In genomic region chr10:90088008-90088322, GRCh38 we compare ENCODE assay signal across 14 cellular contexts.
DNase-seq lines count a peak whose midpoint lies in the region; ATAC-seq, FAIRE-seq and TF ChIP-seq lines count a peak whose summit lies in the region.
"Had no signal": no experiment of that assay in that cellular context is flagged by ENCODE, and none has a peak within 500 bp of the region (broad histone marks: within the 10 kb centered on the region; RNA-seq: fewer than 3 reads in every experiment).

No MANE protein-coding gene starts in this region.

- peak overlapping the region; percentile 86 for H3K27ac ChIP-seq in HUES48 (ENCODE audit: low read depth, low read length)
- peak overlapping the region; percentile 87 for H3K27ac ChIP-seq in PC-3 (ENCODE audit: low read length)
- peak overlapping the region; percentile 56 for H3K27ac ChIP-seq in keratinocyte (ENCODE audit: control insufficient read depth, insufficient read depth, low read length)
- no peak overlapping the region for H3K27ac ChIP-seq in neural progenitor cell

- no peaks in the 10 kb centered on the region for H3K9me2 ChIP-seq in PC-3 (replicated peaks; ENCODE audit: low read length)

- no peaks in the 10 kb centered on the region for H3K4me1 Mint-ChIP-seq in Calu3 (ENCODE audit: low read depth, unreplicated experiment)
- H3K4me1 Mint-ChIP-seq in neural progenitor cell: no peaks in the 10 kb centered on the region

- H3K27me3 Mint-ChIP-seq in Calu3 (ENCODE audit: unreplicated experiment): peaks cover 7% of the 10 kb centered on the region
- no peaks in the 10 kb centered on the region for H3K27me3 Mint-ChIP-seq in neural progenitor cell (ENCODE audit: insufficient read depth, low read depth)
- H3K27me3 Mint-ChIP-seq: B cell; CD4-positive, alpha-beta T cell had no signal

- BruUV-seq in Calu3 (replicated peaks; lab: Mats Ljungman, UMichigan) (no TSS peak), PC-3 (replicated peaks; lab: Mats Ljungman, UMichigan) (no TSS peak)

- H3K27ac Mint-ChIP-seq in Calu3 (ENCODE audit: unreplicated experiment): peak overlapping the region; percentile 48
- H3K27ac Mint-ChIP-seq in neural progenitor cell: no peak overlapping the region
- H3K27ac Mint-ChIP-seq: B cell; CD4-positive, alpha-beta T cell had no signal

- TF ChIP-seq CTCF in Calu3 (IDR thresholded peaks at IDR 0.05; ENCODE audit: unreplicated experiment): no peak
- no peak for TF ChIP-seq CTCF in PC-3 (conservative IDR thresholded peaks at IDR 0.05; ENCODE audit: low read depth, low read length)
- TF ChIP-seq CTCF in keratinocyte (optimal IDR thresholded peaks at IDR 0.05 in 1 of 3, IDR thresholded peaks at IDR 0.05 in 1 of 3, conservative IDR thresholded peaks at IDR 0.05 in 1 of 3; ENCODE audit: extremely low read depth in 1 of 3, insufficient read depth in 2 of 3, low read length in 3 of 3): no peak
- TF ChIP-seq CTCF in neural progenitor cell (IDR thresholded peaks at IDR 0.05): no peak

- H3K4me3 Mint-ChIP-seq in Calu3 (ENCODE audit: low read depth, unreplicated experiment) (no peak overlapping the region), neural progenitor cell (no peak overlapping the region)
- H3K4me3 Mint-ChIP-seq: B cell; CD4-positive, alpha-beta T cell had no signal

- H3K27me3 ChIP-seq in HUES48 (ENCODE audit: control insufficient read depth, insufficient read depth, low read length): no peaks in the 10 kb centered on the region
- no peaks in the 10 kb centered on the region for H3K27me3 ChIP-seq in PC-3 (ENCODE audit: low read length)
- no peaks in the 10 kb centered on the region for H3K27me3 ChIP-seq in keratinocyte (ENCODE audit: control insufficient read depth, extremely low read depth, insufficient read depth, low read length)
- no peaks in the 10 kb centered on the region for H3K27me3 ChIP-seq in neural progenitor cell

- no peak overlapping the region for H2AFZ ChIP-seq in PC-3 (ENCODE audit: low read length)
- no peak overlapping the region for H2AFZ ChIP-seq in keratinocyte (ENCODE audit: control insufficient read depth, low read length)
- H2AFZ ChIP-seq in neural progenitor cell (replicated peaks): no peak overlapping the region

- H3F3A ChIP-seq in PC-3 (ENCODE audit: low read length, unreplicated experiment) (no peaks in the 10 kb centered on the region), neural progenitor cell (ENCODE audit: low read depth) (no peaks in the 10 kb centered on the region)

- no peak for FAIRE-seq in keratinocyte (lab: Jason Lieb, UNC)
- FAIRE-seq: HTR-8/SVneo had no signal

- no peaks in the 10 kb centered on the region for H4K20me1 ChIP-seq in PC-3 (ENCODE audit: low read length)
- no peaks in the 10 kb centered on the region for H4K20me1 ChIP-seq in keratinocyte (ENCODE audit: control insufficient read depth, extremely low read depth, insufficient read depth, low read length)
- H4K20me1 ChIP-seq in neural progenitor cell (ENCODE audit: low read depth): no peaks in the 10 kb centered on the region

- H3K36me3 Mint-ChIP-seq in Calu3 (ENCODE audit: insufficient read depth, unreplicated experiment): no peaks in the 10 kb centered on the region
- H3K36me3 Mint-ChIP-seq in neural progenitor cell: no peaks in the 10 kb centered on the region

- CTCF ChIA-PET in Calu3 (lab: Charles Lee) (interaction anchor here (0.6 kb wide), 1 partner anchor 257 kb away, joined by 4 read pairs; no protein-coding TSS in a partner anchor), PC-3 (lab: Charles Lee) (no interaction called here)

- dilution Hi-C loops in keratinocyte (cut with MboI; ENCODE audit: extremely low pct_ligation_motif_present, low sequenced_read_pairs): no loop called here

- H3K9me1 ChIP-seq in keratinocyte (ENCODE audit: control insufficient read depth, extremely low read depth, insufficient read depth, low read length): no peaks in the 10 kb centered on the region

- intact Hi-C loops in Calu3 (cut with micrococcal nuclease; ENCODE audit: unreplicated experiment) (loop anchor here (5.0 kb wide), 1 partner anchor 41 kb away; no protein-coding TSS in a partner anchor), PC-3 (cut with micrococcal nuclease) (loop anchor here (5.0 to 10.0 kb wide), 2 partner anchors 133 to 139 kb away; no protein-coding TSS in a partner anchor)

- H3K79me2 ChIP-seq in PC-3 (ENCODE audit: low read length) (no peaks in the 10 kb centered on the region), keratinocyte (ENCODE audit: control insufficient read depth, insufficient read depth, low read length) (no peaks in the 10 kb centered on the region), neural progenitor cell (ENCODE audit: low read depth) (no peaks in the 10 kb centered on the region)

- POLR2A ChIA-PET in PC-3 (lab: Charles Lee; ENCODE audit: unreplicated experiment): no interaction called here

- H3K36me3 ChIP-seq in HUES48 (ENCODE audit: control insufficient read depth, insufficient read depth, low read length) (no peaks in the 10 kb centered on the region), PC-3 (ENCODE audit: low read depth, low read length) (no peaks in the 10 kb centered on the region), keratinocyte (ENCODE audit: control insufficient read depth in 2 of 2, extremely low read depth in 1 of 2, insufficient read depth in 2 of 2, low read length in 2 of 2) (no peaks in the 10 kb centered on the region), neural progenitor cell (no peaks in the 10 kb centered on the region)

- H3K4me3 ChIP-seq in HUES48 (ENCODE audit: low read depth, low read length): peak overlapping the region; percentile 19; the same call in 1 of the 2 replicates
- H3K4me3 ChIP-seq in PC-3 (ENCODE audit: low read length): no peak overlapping the region
- no peak overlapping the region for H3K4me3 ChIP-seq in keratinocyte (ENCODE audit: control insufficient read depth in 2 of 3, extremely low read depth in 1 of 3, insufficient read depth in 2 of 3, low read depth in 1 of 3, low read length in 3 of 3)
- no peak overlapping the region for H3K4me3 ChIP-seq in neural progenitor cell

- H3K9ac ChIP-seq in HUES48 (ENCODE audit: low read depth, low read length) (no peak overlapping the region), PC-3 (ENCODE audit: low read length) (peak overlapping the region; percentile 60; the same call in 1 of the 2 replicates), keratinocyte (ENCODE audit: control insufficient read depth, extremely low read depth, insufficient read depth, low read length) (no peak overlapping the region), neural progenitor cell (no peak overlapping the region)

- H3K4me2 ChIP-seq in PC-3 (ENCODE audit: low read length) (peak overlapping the region; percentile 76), keratinocyte (ENCODE audit: control insufficient read depth, extremely low read depth, insufficient read depth, low read depth, low read length) (no peak overlapping the region), neural progenitor cell (no peak overlapping the region)

- H3K9me3 ChIP-seq in HUES48 (ENCODE audit: control insufficient read depth, insufficient read depth, low read length): peaks cover 6% of the 10 kb centered on the region; the same call in 1 of the 2 replicates
- no peaks in the 10 kb centered on the region for H3K9me3 ChIP-seq in PC-3 (ENCODE audit: low read length)
- H3K9me3 ChIP-seq in keratinocyte (ENCODE audit: control insufficient read depth, low read depth, low read length): no peaks in the 10 kb centered on the region
- no peaks in the 10 kb centered on the region for H3K9me3 ChIP-seq in neural progenitor cell (ENCODE audit: low read depth)

- ATAC-seq in PC-3: no peak

- H3K4me1 ChIP-seq in HUES48 (ENCODE audit: control insufficient read depth, insufficient read depth, low read length) (peaks cover 37% of the 10 kb centered on the region), PC-3 (ENCODE audit: insufficient read depth, low read length) (peaks cover 14% of the 10 kb centered on the region), keratinocyte (ENCODE audit: control insufficient read depth, extremely low read depth, insufficient read depth, low read length) (peaks cover 15% of the 10 kb centered on the region), neural progenitor cell (no peaks in the 10 kb centered on the region)

- DNase-seq in Calu3: no peak
- DNase-seq in PC-3: no peak
- no peak for DNase-seq in keratinocyte (ENCODE audit: low read depth, low spot score)
- DNase-seq in NCI-H146 (lab: John Stamatoyannopoulos, UW): no peak
- DNase-seq in neural progenitor cell (ENCODE audit: low spot score): no peak
- no peak for DNase-seq in NOMO-1 (lab: John Stamatoyannopoulos, UW; ENCODE audit: unreplicated experiment in 2 of 2)
- DNase-seq: C1 segment of cervical spinal cord; CD4-positive, alpha-beta T cell; COR-L47; DND-41; GDM1 had no signal

- H3K9me3 Mint-ChIP-seq in Calu3 (ENCODE audit: low read depth, unreplicated experiment) (no peaks in the 10 kb centered on the region), neural progenitor cell (peaks cover 2% of the 10 kb centered on the region)
- H3K9me3 Mint-ChIP-seq: CD4-positive, alpha-beta T cell had no signal
